In the genomic region with DNA sequence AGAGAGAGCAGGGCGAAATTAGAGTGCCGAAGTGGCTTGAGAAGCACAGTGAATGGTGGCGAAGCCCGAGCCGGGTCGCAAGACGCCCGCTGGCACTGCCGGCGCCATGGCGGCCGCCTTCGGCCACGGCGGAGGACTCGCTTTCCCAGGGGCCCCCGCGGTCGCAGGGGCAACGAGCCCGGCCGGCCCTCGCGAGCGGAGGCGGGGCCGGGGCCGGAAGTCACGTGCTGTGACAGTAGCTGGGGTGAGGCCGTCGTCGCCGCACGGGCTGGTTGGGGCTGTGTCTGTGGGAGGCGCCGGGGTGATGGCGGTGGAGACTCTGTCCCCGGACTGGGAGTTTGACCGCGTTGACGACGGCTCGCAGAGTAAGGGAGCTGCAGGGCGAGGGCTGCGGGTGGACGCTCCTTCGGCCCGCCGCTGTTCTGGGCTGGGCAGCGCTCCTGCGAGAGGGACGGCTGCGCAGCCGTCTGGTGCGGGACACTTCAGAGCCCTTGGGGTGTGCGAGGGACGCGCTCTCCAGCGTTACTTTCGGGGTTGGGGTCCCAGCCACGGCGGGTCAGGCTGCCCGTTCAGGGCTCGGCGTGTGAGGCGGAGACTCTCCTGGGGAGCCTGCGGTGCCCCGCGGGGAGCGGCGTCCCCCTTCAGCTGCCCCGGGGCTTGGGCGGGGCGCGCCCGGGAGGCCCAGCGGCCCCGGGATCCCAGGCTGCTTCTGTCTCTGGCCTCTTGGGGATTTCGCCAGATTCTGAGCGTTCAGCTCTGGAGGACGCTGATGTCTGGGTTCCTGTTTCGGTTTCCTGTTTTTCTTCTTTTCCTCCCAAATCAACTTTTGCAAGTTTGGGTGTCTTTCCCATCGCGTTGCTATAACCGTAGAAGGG, we compare ENCODE assay signal across 1 cellular context.
TF ChIP-seq lines count a peak whose summit lies in the region.

A gene with protein sequence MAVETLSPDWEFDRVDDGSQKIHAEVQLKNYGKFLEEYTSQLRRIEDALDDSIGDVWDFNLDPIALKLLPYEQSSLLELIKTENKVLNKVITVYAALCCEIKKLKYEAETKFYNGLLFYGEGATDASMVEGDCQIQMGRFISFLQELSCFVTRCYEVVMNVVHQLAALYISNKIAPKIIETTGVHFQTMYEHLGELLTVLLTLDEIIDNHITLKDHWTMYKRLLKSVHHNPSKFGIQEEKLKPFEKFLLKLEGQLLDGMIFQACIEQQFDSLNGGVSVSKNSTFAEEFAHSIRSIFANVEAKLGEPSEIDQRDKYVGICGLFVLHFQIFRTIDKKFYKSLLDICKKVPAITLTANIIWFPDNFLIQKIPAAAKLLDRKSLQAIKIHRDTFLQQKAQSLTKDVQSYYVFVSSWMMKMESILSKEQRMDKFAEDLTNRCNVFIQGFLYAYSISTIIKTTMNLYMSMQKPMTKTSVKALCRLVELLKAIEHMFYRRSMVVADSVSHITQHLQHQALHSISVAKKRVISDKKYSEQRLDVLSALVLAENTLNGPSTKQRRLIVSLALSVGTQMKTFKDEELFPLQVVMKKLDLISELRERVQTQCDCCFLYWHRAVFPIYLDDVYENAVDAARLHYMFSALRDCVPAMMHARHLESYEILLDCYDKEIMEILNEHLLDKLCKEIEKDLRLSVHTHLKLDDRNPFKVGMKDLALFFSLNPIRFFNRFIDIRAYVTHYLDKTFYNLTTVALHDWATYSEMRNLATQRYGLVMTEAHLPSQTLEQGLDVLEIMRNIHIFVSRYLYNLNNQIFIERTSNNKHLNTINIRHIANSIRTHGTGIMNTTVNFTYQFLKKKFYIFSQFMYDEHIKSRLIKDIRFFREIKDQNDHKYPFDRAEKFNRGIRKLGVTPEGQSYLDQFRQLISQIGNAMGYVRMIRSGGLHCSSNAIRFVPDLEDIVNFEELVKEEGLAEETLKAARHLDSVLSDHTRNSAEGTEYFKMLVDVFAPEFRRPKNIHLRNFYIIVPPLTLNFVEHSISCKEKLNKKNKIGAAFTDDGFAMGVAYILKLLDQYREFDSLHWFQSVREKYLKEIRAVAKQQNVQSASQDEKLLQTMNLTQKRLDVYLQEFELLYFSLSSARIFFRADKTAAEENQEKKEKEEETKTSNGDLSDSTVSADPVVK (plus strand): TSS at position 235 of the 875 bp plus-strand sequence. CDS start 70 bp downstream, at position 305.

TF ChIP-seq in GM23338, 12 proteins besides CTCF, POLR2A, EP300 and RAD21:
- TF ChIP-seq STAT1 (IDR thresholded peaks at IDR 0.05; ENCODE audit: unreplicated experiment) (no peak), POLR2AphosphoS5 (IDR thresholded peaks at IDR 0.05; ENCODE audit: low read depth) (peak; percentile 97), EZH2phosphoT487 (IDR thresholded peaks at IDR 0.05; ENCODE audit: unreplicated experiment) (no peak), NANOG (IDR thresholded peaks at IDR 0.05; ENCODE audit: borderline replicate concordance) (no peak), CREB1 (CRISPR knock-in tag; IDR thresholded peaks at IDR 0.05; ENCODE audit: low read depth) (peak; percentile 78)
- TF ChIP-seq, protein P1, sequence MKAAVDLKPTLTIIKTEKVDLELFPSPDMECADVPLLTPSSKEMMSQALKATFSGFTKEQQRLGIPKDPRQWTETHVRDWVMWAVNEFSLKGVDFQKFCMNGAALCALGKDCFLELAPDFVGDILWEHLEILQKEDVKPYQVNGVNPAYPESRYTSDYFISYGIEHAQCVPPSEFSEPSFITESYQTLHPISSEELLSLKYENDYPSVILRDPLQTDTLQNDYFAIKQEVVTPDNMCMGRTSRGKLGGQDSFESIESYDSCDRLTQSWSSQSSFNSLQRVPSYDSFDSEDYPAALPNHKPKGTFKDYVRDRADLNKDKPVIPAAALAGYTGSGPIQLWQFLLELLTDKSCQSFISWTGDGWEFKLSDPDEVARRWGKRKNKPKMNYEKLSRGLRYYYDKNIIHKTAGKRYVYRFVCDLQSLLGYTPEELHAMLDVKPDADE (IDR thresholded peaks at IDR 0.05): peak; percentile 85
- TF ChIP-seq, protein P2, sequence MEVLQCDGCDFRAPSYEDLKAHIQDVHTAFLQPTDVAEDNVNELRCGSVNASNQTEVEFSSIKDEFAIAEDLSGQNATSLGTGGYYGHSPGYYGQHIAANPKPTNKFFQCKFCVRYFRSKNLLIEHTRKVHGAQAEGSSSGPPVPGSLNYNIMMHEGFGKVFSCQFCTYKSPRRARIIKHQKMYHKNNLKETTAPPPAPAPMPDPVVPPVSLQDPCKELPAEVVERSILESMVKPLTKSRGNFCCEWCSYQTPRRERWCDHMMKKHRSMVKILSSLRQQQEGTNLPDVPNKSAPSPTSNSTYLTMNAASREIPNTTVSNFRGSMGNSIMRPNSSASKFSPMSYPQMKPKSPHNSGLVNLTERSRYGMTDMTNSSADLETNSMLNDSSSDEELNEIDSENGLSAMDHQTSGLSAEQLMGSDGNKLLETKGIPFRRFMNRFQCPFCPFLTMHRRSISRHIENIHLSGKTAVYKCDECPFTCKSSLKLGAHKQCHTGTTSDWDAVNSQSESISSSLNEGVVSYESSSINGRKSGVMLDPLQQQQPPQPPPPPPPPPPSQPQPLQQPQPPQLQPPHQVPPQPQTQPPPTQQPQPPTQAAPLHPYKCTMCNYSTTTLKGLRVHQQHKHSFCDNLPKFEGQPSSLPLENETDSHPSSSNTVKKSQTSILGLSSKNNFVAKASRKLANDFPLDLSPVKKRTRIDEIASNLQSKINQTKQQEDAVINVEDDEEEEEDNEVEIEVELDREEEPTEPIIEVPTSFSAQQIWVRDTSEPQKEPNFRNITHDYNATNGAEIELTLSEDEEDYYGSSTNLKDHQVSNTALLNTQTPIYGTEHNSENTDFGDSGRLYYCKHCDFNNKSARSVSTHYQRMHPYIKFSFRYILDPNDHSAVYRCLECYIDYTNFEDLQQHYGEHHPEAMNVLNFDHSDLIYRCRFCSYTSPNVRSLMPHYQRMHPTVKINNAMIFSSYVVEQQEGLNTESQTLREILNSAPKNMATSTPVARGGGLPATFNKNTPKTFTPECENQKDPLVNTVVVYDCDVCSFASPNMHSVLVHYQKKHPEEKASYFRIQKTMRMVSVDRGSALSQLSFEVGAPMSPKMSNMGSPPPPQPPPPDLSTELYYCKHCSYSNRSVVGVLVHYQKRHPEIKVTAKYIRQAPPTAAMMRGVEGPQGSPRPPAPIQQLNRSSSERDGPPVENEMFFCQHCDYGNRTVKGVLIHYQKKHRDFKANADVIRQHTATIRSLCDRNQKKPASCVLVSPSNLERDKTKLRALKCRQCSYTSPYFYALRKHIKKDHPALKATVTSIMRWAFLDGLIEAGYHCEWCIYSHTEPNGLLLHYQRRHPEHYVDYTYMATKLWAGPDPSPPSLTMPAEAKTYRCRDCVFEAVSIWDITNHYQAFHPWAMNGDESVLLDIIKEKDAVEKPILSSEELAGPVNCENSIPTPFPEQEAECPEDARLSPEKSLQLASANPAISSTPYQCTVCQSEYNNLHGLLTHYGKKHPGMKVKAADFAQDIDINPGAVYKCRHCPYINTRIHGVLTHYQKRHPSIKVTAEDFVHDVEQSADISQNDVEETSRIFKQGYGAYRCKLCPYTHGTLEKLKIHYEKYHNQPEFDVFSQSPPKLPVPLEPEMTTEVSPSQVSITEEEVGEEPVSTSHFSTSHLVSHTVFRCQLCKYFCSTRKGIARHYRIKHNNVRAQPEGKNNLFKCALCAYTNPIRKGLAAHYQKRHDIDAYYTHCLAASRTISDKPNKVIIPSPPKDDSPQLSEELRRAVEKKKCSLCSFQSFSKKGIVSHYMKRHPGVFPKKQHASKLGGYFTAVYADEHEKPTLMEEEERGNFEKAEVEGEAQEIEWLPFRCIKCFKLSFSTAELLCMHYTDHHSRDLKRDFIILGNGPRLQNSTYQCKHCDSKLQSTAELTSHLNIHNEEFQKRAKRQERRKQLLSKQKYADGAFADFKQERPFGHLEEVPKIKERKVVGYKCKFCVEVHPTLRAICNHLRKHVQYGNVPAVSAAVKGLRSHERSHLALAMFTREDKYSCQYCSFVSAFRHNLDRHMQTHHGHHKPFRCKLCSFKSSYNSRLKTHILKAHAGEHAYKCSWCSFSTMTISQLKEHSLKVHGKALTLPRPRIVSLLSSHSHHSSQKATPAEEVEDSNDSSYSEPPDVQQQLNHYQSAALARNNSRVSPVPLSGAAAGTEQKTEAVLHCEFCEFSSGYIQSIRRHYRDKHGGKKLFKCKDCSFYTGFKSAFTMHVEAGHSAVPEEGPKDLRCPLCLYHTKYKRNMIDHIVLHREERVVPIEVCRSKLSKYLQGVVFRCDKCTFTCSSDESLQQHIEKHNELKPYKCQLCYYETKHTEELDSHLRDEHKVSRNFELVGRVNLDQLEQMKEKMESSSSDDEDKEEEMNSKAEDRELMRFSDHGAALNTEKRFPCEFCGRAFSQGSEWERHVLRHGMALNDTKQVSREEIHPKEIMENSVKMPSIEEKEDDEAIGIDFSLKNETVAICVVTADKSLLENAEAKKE (CRISPR knock-in tag; IDR thresholded peaks at IDR 0.05): no peak
